Comparison of ENCODE assay signal across 8 cellular contexts in the genomic region with DNA sequence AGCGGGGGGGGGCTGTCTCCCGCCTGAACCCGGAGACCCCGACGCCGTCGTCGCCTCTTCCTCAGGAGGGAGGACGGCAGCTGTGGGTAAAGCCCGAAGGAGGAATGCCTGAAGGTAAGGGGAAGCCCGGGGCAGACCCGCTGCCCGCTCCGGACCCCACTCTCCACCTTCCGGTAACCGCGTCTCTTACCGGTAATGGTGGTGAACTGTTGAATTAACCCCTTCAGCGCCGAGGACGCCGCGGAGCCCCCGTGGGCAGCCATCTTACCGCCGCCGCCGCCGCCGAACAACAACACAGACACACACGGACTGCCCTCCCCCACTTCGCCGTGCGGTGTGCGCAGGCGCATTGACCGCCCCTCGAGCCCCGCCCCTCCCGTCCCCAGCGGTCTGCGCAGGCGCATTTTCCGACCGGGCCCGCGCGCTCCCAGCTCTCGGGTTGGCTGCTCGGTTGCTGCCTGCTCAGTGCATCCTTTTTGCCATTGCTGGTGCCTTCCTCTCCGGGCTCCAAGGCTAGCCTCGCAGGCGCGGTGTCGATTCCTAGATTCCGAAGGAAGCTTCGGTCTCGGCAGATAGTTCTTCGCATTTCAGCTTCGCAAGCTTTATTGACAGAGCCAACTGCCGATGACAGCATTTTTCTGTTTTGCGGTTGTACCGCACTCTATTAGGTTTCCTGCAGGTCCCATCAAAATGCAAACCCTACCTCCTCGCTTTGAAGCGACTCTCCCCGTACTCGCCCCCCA. TPM values are rescaled to one million over a fixed set of nuclear protein-coding genes. Genes with fewer than 3 reads are reported as not detected.
DNase-seq lines count a peak whose midpoint lies in the region; ATAC-seq, FAIRE-seq and TF ChIP-seq lines count a peak whose summit lies in the region.

UBXN7 (minus strand) TSS at position 291 of the 743 bp plus-strand sequence; CDS start at position 263, 28 bp downstream.

- peaks cover 0 to 35% of the 10 kb centered on the region in 2 experiments; a peak in 3 of 4 replicates for H3K79me1 ChIP-seq in IMR-90 (ENCODE audit: low read depth in 1 of 2, low read length in 2 of 2)

- H3K9ac ChIP-seq in IMR-90 (ENCODE audit: low read depth, low read length) = peak within 1 kb of the TSS; percentile 83
- H3K9ac ChIP-seq in endothelial cell of umbilical vein (replicated peaks; ENCODE audit: extremely low read depth, insufficient read depth, low read length) = peak within 1 kb of the TSS; percentile 75

- peaks cover 49% of the 10 kb centered on the region for H3K79me2 ChIP-seq in OCI-LY7 (ENCODE audit: insufficient read depth, low read depth, low read length)
- peaks cover 41% of the 10 kb centered on the region for H3K79me2 ChIP-seq in endothelial cell of umbilical vein (ENCODE audit: control insufficient read depth, insufficient read depth, low read length)

- H3K9me2 ChIP-seq in OCI-LY7 (ENCODE audit: insufficient read depth, low read length) = no peaks in the 10 kb centered on the region

- peak within 1 kb of the TSS; percentile 51; the same call in 1 of the 2 replicates for H2BK120ac ChIP-seq in IMR-90 (ENCODE audit: low read depth, low read length)

- peak within 1 kb of the TSS; percentile 19 to 70; a peak in 2 of 4 replicates for H4K8ac ChIP-seq in IMR-90 (ENCODE audit: low read depth in 2 of 2, low read length in 2 of 2)

- H4K20me1 ChIP-seq in IMR-90 (ENCODE audit: insufficient read depth, low read length) (peaks cover 38% of the 10 kb centered on the region), OCI-LY7 (ENCODE audit: insufficient read depth, low read length) (peaks cover 7% of the 10 kb centered on the region), endothelial cell of umbilical vein (replicated peaks; ENCODE audit: control insufficient read depth, extremely low read depth, insufficient read depth, low read length) (no peaks in the 10 kb centered on the region)

- peak within 1 kb of the TSS; percentile 88 for H3K14ac ChIP-seq in IMR-90 (replicated peaks; ENCODE audit: low read depth, low read length)

- H2BK20ac ChIP-seq in IMR-90 (ENCODE audit: low read depth, low read length) = no peak within 1 kb of the TSS

- no peak for TF ChIP-seq CTCF in D721Med (IDR thresholded peaks at IDR 0.05; ENCODE audit: insufficient read depth, missing control alignments)
- TF ChIP-seq CTCF in IMR-90 (conservative IDR thresholded peaks at IDR 0.05; ENCODE audit: low read depth, low read length) = no peak
- TF ChIP-seq CTCF in OCI-LY7 (conservative IDR thresholded peaks at IDR 0.05; ENCODE audit: low read length) = no peak
- TF ChIP-seq CTCF in endothelial cell of umbilical vein (IDR thresholded peaks at IDR 0.05; ENCODE audit: extremely low read depth in 1 of 2, insufficient read depth in 1 of 2, low read depth in 1 of 2, low read length in 2 of 2) = no peak

- H3K27ac ChIP-seq in IMR-90 (ENCODE audit: insufficient read depth, low read length) (peak within 1 kb of the TSS; percentile 82), OCI-LY7 (ENCODE audit: low read depth, low read length, poor library complexity, severe bottlenecking) (peak within 1 kb of the TSS; percentile 71), endothelial cell of umbilical vein (ENCODE audit: insufficient read depth, low read depth, low read length) (peak within 1 kb of the TSS; percentile 41)

- H2AK5ac ChIP-seq in IMR-90 (ENCODE audit: low read depth, low read length) = peak within 1 kb of the TSS; percentile 24

- H3K4me2 ChIP-seq in IMR-90 (ENCODE audit: low read depth, low read length) (peak within 1 kb of the TSS; percentile 67), OCI-LY7 (ENCODE audit: low read length) (peak within 1 kb of the TSS; percentile 94), endothelial cell of umbilical vein (ENCODE audit: insufficient read depth, low read length) (peak within 1 kb of the TSS; percentile 97)

- H4K91ac ChIP-seq in IMR-90 (ENCODE audit: insufficient read depth, low read depth, low read length) = peak within 1 kb of the TSS; percentile 70

- BruUV-seq in IMR-90 (replicated peaks; lab: Mats Ljungman, UMichigan) (no TSS peak), OCI-LY7 (replicated peaks; lab: Mats Ljungman, UMichigan) (no TSS peak), endothelial cell of umbilical vein (replicated peaks; lab: Mats Ljungman, UMichigan) (no TSS peak)

- H3K9me3 ChIP-seq in IMR-90 (ENCODE audit: control insufficient read depth, insufficient read depth, low read length) (no peaks in the 10 kb centered on the region), OCI-LY7 (ENCODE audit: low read length) (no peaks in the 10 kb centered on the region), endothelial cell of umbilical vein (replicated peaks; ENCODE audit: control insufficient read depth, insufficient read depth, low read length) (no peaks in the 10 kb centered on the region)

- ATAC-seq in GM21526 (IDR thresholded peaks at IDR 0.05; ENCODE audit: low FRiP score, unreplicated experiment) (peak; percentile 77), IMR-90 (ENCODE audit: low read depth) (peak; percentile 95)

- no peak for TF ChIP-seq POLR2A in IMR-90 (IDR thresholded peaks at IDR 0.05; ENCODE audit: low read depth, low read length)
- TF ChIP-seq POLR2A in endothelial cell of umbilical vein (IDR thresholded peaks at IDR 0.05; ENCODE audit: low read depth, low read length) = peak; percentile 85

- dilution Hi-C loops in IMR-90 (cut with HindIII; ENCODE audit: low sequenced_read_pairs, unreplicated experiment) = no loop called here
- dilution Hi-C loops in endothelial cell of umbilical vein (cut with MboI; ENCODE audit: extremely low pct_ligation_motif_present, low sequenced_read_pairs) = no loop called here

- peak within 1 kb of the TSS; percentile 91 for H2AK9ac ChIP-seq in IMR-90 (replicated peaks; ENCODE audit: low read depth, low read length, poor library complexity)

- FAIRE-seq in D721Med (lab: Jason Lieb, UNC) (no peak), endothelial cell of umbilical vein (lab: Jason Lieb, UNC) (peak; percentile 96)

- H3K9me1 ChIP-seq in IMR-90 (ENCODE audit: insufficient read depth, low read length) (peaks cover 7% of the 10 kb centered on the region), endothelial cell of umbilical vein (replicated peaks; ENCODE audit: control insufficient read depth, extremely low read depth, insufficient read depth, low read length) (no peaks in the 10 kb centered on the region)

- H2BK5ac ChIP-seq in IMR-90 (ENCODE audit: low read depth, low read length, poor library complexity, severe bottlenecking) = peak within 1 kb of the TSS; percentile 62

- peak within 1 kb of the TSS; percentile 39 for H3K18ac ChIP-seq in IMR-90 (ENCODE audit: low read depth, low read length)

- H3K36me3 ChIP-seq in IMR-90 (ENCODE audit: control insufficient read depth, insufficient read depth, low read length) = peaks cover 3% of the 10 kb centered on the region; the same call in 1 of the 2 replicates
- H3K36me3 ChIP-seq in OCI-LY7 (ENCODE audit: insufficient read depth, low read length) = peaks cover 13% of the 10 kb centered on the region
- peaks cover 0 to 6% of the 10 kb centered on the region in 2 experiments for H3K36me3 ChIP-seq in endothelial cell of umbilical vein (ENCODE audit: control insufficient read depth in 2 of 2, extremely low read depth in 1 of 2, insufficient read depth in 2 of 2, low read length in 2 of 2)

- H3K4me1 ChIP-seq in IMR-90 (ENCODE audit: control insufficient read depth, insufficient read depth, low read length) (peaks cover 3% of the 10 kb centered on the region), OCI-LY7 (ENCODE audit: insufficient read depth, low read length, poor library complexity, severe bottlenecking) (peaks cover 18% of the 10 kb centered on the region), endothelial cell of umbilical vein (ENCODE audit: control insufficient read depth, extremely low read depth, insufficient read depth, low read length) (peaks cover 8% of the 10 kb centered on the region)

- POLR2A ChIA-PET in IMR-90 (lab: Charles Lee; ENCODE audit: unreplicated experiment) = interaction anchor here (0.6 to 1.0 kb wide), 2 partner anchors 13 to 96 kb away, joined by 3 to 9 read pairs; no protein-coding TSS in a partner anchor
- POLR2A ChIA-PET in OCI-LY7 (lab: Charles Lee) = interaction anchor here (0.6 to 1.2 kb wide), 8 partner anchors 9 to 693 kb away, joined by 3 to 5 read pairs (median 3); partner anchors contain the start of gene DYNLT2B
- POLR2A ChIA-PET in endothelial cell of umbilical vein (lab: Charles Lee) = interaction anchor here (0.6 to 0.8 kb wide), 3 partner anchors 24 to 208 kb away, joined by 3 to 8 read pairs (median 6); no protein-coding TSS in a partner anchor

- H3K27me3 ChIP-seq in IMR-90 (ENCODE audit: control insufficient read depth, insufficient read depth, low read length) = no peaks in the 10 kb centered on the region
- no peaks in the 10 kb centered on the region for H3K27me3 ChIP-seq in endothelial cell of umbilical vein (ENCODE audit: control insufficient read depth in 2 of 2, insufficient read depth in 2 of 2, low read length in 2 of 2)

- peak within 1 kb of the TSS; percentile 70 for H3K56ac ChIP-seq in IMR-90 (ENCODE audit: extremely low read depth, insufficient read depth, low read length)

- H2AFZ ChIP-seq in IMR-90 (replicated peaks; ENCODE audit: low read length, poor library complexity) = peak within 1 kb of the TSS; percentile 94
- peak within 1 kb of the TSS; percentile 97 for H2AFZ ChIP-seq in OCI-LY7 (ENCODE audit: low read length)
- peak within 1 kb of the TSS; percentile 86 for H2AFZ ChIP-seq in endothelial cell of umbilical vein (ENCODE audit: low read depth, low read length)

- H3K4me3 ChIP-seq in IMR-90 (ENCODE audit: insufficient read depth, low read depth, low read length) (peak within 1 kb of the TSS; percentile 86), OCI-LY7 (ENCODE audit: low read depth, low read length, poor library complexity, severe bottlenecking) (peak within 1 kb of the TSS; percentile 98), endothelial cell of umbilical vein (replicated peaks in 1 of 3; ENCODE audit: insufficient read depth in 1 of 3, low read depth in 1 of 3, low read length in 3 of 3) (peak within 1 kb of the TSS; percentile 65 to 87 (median 74))

- CTCF ChIA-PET in IMR-90 (lab: Yijun Ruan, JAX) = no interaction called here
- CTCF ChIA-PET in OCI-LY7 (lab: Charles Lee; ENCODE audit: unreplicated experiment) = interaction anchor here (0.6 kb wide), 2 partner anchors 320 to 365 kb away, joined by 3 read pairs; no protein-coding TSS in a partner anchor
- CTCF ChIA-PET in endothelial cell of umbilical vein (lab: Charles Lee) = interaction anchor here (0.8 to 1.3 kb wide), 6 partner anchors 8 to 179 kb away, joined by 3 to 5 read pairs (median 4); partner anchors contain the start of gene DYNLT2B

- peak within 1 kb of the TSS; percentile 27; the same call in 1 of the 2 replicates for H4K5ac ChIP-seq in IMR-90 (ENCODE audit: low read depth, low read length)

- H3K4ac ChIP-seq in IMR-90 (ENCODE audit: low read depth, low read length) = peak within 1 kb of the TSS; percentile 68

- DNase-seq in D721Med (ENCODE audit: insufficient read length, low spot score) (peak; percentile 88), IMR-90 (peak; percentile 90), OCI-LY7 (ENCODE audit: low spot score) (peak; percentile 94), activated T-cell treated with anti-CD3 and anti-CD28 coated beads for 1 hour (ENCODE audit: low read depth) (peak; percentile 99), endothelial cell of umbilical vein (ENCODE audit: low read depth, low spot score) (peak; percentile 97), midbrain (lab: John Stamatoyannopoulos, UW) (peak; percentile 96)
- DNase-seq in stimulated activated CD8-positive, alpha-beta memory T cell treated with anti-CD3 and anti-CD28 coated beads, Interleukin-15, amount 100 ng/mL, for 48 hours (ENCODE audit: low read depth in 2 of 2) = peak; percentile 92 to 93

- TF ChIP-seq RAD21 in IMR-90 (IDR thresholded peaks at IDR 0.05; ENCODE audit: low read length) = no peak

- in situ Hi-C loops in IMR-90 (cut with MboI; ENCODE audit: low sequenced_read_pairs) = no loop called here

- H3K23ac ChIP-seq in IMR-90 (ENCODE audit: low read depth, low read length) = peak within 1 kb of the TSS; percentile 96

- H2BK15ac ChIP-seq in IMR-90 (ENCODE audit: low read depth, low read length) = no peak within 1 kb of the TSS; the same call in 2 of the 3 replicates

- WGBS in IMR-90 (ENCODE audit: extremely low coverage in 2 of 2, insufficient read length in 1 of 2), 2 experiments = 0% methylated on average over 23 of the region's 67 CpGs; no CpG with 5 or more reads in 1 of the 2 experiments

- intact Hi-C loops in IMR-90 (cut with micrococcal nuclease) (loop anchor here (2.0 to 5.0 kb wide), 2 partner anchors 70 to 180 kb away; partner anchors contain the start of gene RNF168), OCI-LY7 (cut with micrococcal nuclease; ENCODE audit: unreplicated experiment) (loop anchor here (2.0 kb wide), 1 partner anchor 70 kb away; the partner anchor contains the start of gene RNF168), endothelial cell of umbilical vein (cut with micrococcal nuclease) (loop anchor here (1.0 kb wide), 3 partner anchors 71 to 145 kb away; partner anchors contain the start of genes PCYT1A and RNF168)

RNA-seq across cellular contexts. Expression of gene UBXN7, which starts in this region (rescaled TPM):
- 16.1 and 18.9 TPM in 2 replicates for total RNA-seq in IMR-90 (2012; rRNA removed)
- 8.3 and 8.6 TPM in 2 replicates for polyA plus RNA-seq in IMR-90 (2012; rRNA removed)
- polyA plus RNA-seq in IMR-90 (2012; cell fraction: cytosol; rRNA removed) = 1.7 and 1.9 TPM in 2 replicates
- 1.3 and 14.0 TPM in 2 replicates for polyA plus RNA-seq in IMR-90 (2012; cell fraction: nucleus; rRNA removed; ENCODE audit: low replicate concordance)
- 12.7 and 28.9 TPM in 2 replicates for total RNA-seq in OCI-LY7 (2014; rRNA removed; shearing (Covaris generic))
- 73.4 and 76.6 TPM in 2 replicates for total RNA-seq in OCI-LY7 (2022)
- 55.1 and 57.0 TPM in 2 replicates for total RNA-seq in endothelial cell of umbilical vein
- polyA plus RNA-seq in endothelial cell of umbilical vein = 8.2 and 9.9 TPM in 2 replicates
- 11.9 and 12.1 TPM in 2 replicates for polyA plus RNA-seq in endothelial cell of umbilical vein (2011; cell fraction: cytosol; rRNA removed)
- 22.9 and 24.3 TPM in 2 replicates for polyA plus RNA-seq in endothelial cell of umbilical vein (2011; cell fraction: nucleus; rRNA removed)
- polyA plus RNA-seq in endothelial cell of umbilical vein (2012) = 21.2 and 28.2 TPM in 2 replicates
- 31.5 and 40.8 TPM in 2 replicates for polyA minus RNA-seq in endothelial cell of umbilical vein
- polyA minus RNA-seq in endothelial cell of umbilical vein (2011; cell fraction: cytosol; rRNA and poly(A)+ RNA removed) = 17.7 TPM
- 21.7 and 22.8 TPM in 2 replicates for polyA minus RNA-seq in endothelial cell of umbilical vein (2011; cell fraction: nucleus; rRNA and poly(A)+ RNA removed)

Comparison
In these comparisons a context has a peak if more than half of its experiments do, and no peak if none do; other contexts are left out.
1. Peak in every context shown above with its lines: DNase-seq, ATAC-seq, H3K4me3 ChIP-seq and H3K27ac ChIP-seq.